ENCODE assay signal across 8 cellular contexts in genomic region chr11:20388096-20389055, GRCh38. TPM values are rescaled to one million over a fixed set of nuclear protein-coding genes. Genes with fewer than 3 reads are reported as not detected.
DNase-seq lines count a peak whose midpoint lies in the region; ATAC-seq and TF ChIP-seq lines count a peak whose summit lies in the region.

No MANE protein-coding gene starts in this region.

- H3K4me1 ChIP-seq in PC-3 (ENCODE audit: insufficient read depth, low read length), result peaks cover 8% of the 10 kb centered on the region
- H3K4me1 ChIP-seq in upper lobe of right lung, result peaks cover 11% of the 10 kb centered on the region

- peak overlapping the region; percentile 92 for H3K4me2 ChIP-seq in PC-3 (ENCODE audit: low read length)

- no peaks in the 10 kb centered on the region for H3F3A ChIP-seq in PC-3 (ENCODE audit: low read length, unreplicated experiment)

- TSS peak; percentile 36 for BruUV-seq in PC-3 (replicated peaks; lab: Mats Ljungman, UMichigan)

- CTCF ChIA-PET in AG04450 (lab: Charles Lee) (interaction anchor here (1.2 to 2.7 kb wide), 3 partner anchors 9 to 221 kb away, joined by 7 to 13 read pairs (median 10); no protein-coding TSS in a partner anchor), PC-3 (lab: Charles Lee) (no interaction called here), HEK293T (lab: Yijun Ruan, JAX) (interaction anchor here (2.1 kb wide), 1 partner anchor 9 kb away, joined by 6 read pairs; no protein-coding TSS in a partner anchor)

- peak overlapping the region; percentile 95 for H3K4me3 ChIP-seq in AG04450 (ENCODE audit: low read depth, low read length)
- H3K4me3 ChIP-seq in PC-3 (ENCODE audit: low read length), result peak overlapping the region; percentile 80
- H3K4me3 ChIP-seq in upper lobe of right lung, result peak overlapping the region; percentile 95

- peak overlapping the region; percentile 94 for H3K9ac ChIP-seq in PC-3 (ENCODE audit: low read length)

- no peaks in the 10 kb centered on the region for H4K20me1 ChIP-seq in PC-3 (ENCODE audit: low read length)

- TF ChIP-seq CTCF in AG04450 (IDR thresholded peaks at IDR 0.05; ENCODE audit: low read depth, low read length), result no peak
- TF ChIP-seq CTCF in GM13977 (IDR thresholded peaks at IDR 0.05; ENCODE audit: extremely low read depth, insufficient read depth, missing control alignments), result no peak
- no peak for TF ChIP-seq CTCF in PC-3 (conservative IDR thresholded peaks at IDR 0.05; ENCODE audit: low read depth, low read length)
- TF ChIP-seq CTCF in upper lobe of right lung (IDR thresholded peaks at IDR 0.05), result no peak

- H3K27me3 ChIP-seq in AG04450 (ENCODE audit: control insufficient read depth, insufficient read depth, low read length) (no peaks in the 10 kb centered on the region), PC-3 (ENCODE audit: low read length) (no peaks in the 10 kb centered on the region), upper lobe of right lung (no peaks in the 10 kb centered on the region)

- POLR2A ChIA-PET in AG04450 (lab: Yijun Ruan, JAX) (interaction anchor here (0.6 kb wide), 1 partner anchor 451 kb away, joined by 5 read pairs; no protein-coding TSS in a partner anchor), PC-3 (lab: Charles Lee; ENCODE audit: unreplicated experiment) (no interaction called here), HEK293T (lab: Yijun Ruan, JAX) (interaction anchor here (0.9 kb wide), 1 partner anchor 8 kb away, joined by 4 read pairs; no protein-coding TSS in a partner anchor)

- no peaks in the 10 kb centered on the region for H3K9me2 ChIP-seq in PC-3 (replicated peaks; ENCODE audit: low read length)

- intact Hi-C loops in PC-3 (cut with micrococcal nuclease) (no loop called here), upper lobe of right lung (cut with DNase I) (no loop called here)

- H3K79me2 ChIP-seq in PC-3 (ENCODE audit: low read length), result peaks cover 28% of the 10 kb centered on the region

- no peaks in the 10 kb centered on the region; the same call in 1 of the 2 replicates for H3K9me3 ChIP-seq in AG04450 (ENCODE audit: control insufficient read depth, insufficient read depth, low read length)
- no peaks in the 10 kb centered on the region for H3K9me3 ChIP-seq in PC-3 (ENCODE audit: low read length)
- no peaks in the 10 kb centered on the region for H3K9me3 ChIP-seq in upper lobe of right lung

- in situ Hi-C loops in GM13977 (cut with MboI; ENCODE audit: low pct_unique_long_range_greater_than_20kb, low sequenced_read_pairs, unreplicated experiment), result loop anchor here (25.0 kb wide), 1 partner anchor 224 kb away; no protein-coding TSS in a partner anchor

- ATAC-seq in HG02973 (IDR thresholded peaks at IDR 0.05; ENCODE audit: unreplicated experiment) (peak; percentile 7), PC-3 (peak; percentile 16), upper lobe of right lung (peak; percentile 5)

- peak overlapping the region; percentile 33 for H3K27ac ChIP-seq in AG04450 (ENCODE audit: low read depth, low read length)
- H3K27ac ChIP-seq in PC-3 (ENCODE audit: low read length), result peak overlapping the region; percentile 68
- H3K27ac ChIP-seq in caudate nucleus (ENCODE audit: low read depth, low read length), result peak overlapping the region; percentile 99
- H3K27ac ChIP-seq in upper lobe of right lung, result peak overlapping the region; percentile 85

- peak overlapping the region; percentile 58 for H2AFZ ChIP-seq in PC-3 (ENCODE audit: low read length)

- peaks cover 10% of the 10 kb centered on the region; the same call in 1 of the 2 replicates for H3K36me3 ChIP-seq in PC-3 (ENCODE audit: low read depth, low read length)
- H3K36me3 ChIP-seq in upper lobe of right lung, result peaks cover 21% of the 10 kb centered on the region

- no peak for DNase-seq in AG04450 (ENCODE audit: low read depth, low spot score)
- peak; percentile 35 for DNase-seq in GM13977 (ENCODE audit: low spot score)
- peak; percentile 23 for DNase-seq in PC-3
- peak in 4 of 61 donors; percentile 33 to 64 (median 60) for DNase-seq in caudate nucleus (lab: John Stamatoyannopoulos, UW)
- DNase-seq in medulla oblongata (ENCODE audit: extremely low spot score), result peak; percentile 48
- DNase-seq in upper lobe of right lung, result no peak
- no peak for DNase-seq in HEK293T (ENCODE audit: extremely low spot score)

TF ChIP-seq in HEK293T, 16 proteins besides CTCF, POLR2A, EP300 and RAD21:
- TF ChIP-seq LEF1 (IDR thresholded peaks at IDR 0.05; ENCODE audit: borderline replicate concordance), result no peak
- TF ChIP-seq FOXM1 (IDR thresholded peaks at IDR 0.05; ENCODE audit: borderline replicate concordance), result no peak
- TF ChIP-seq CTBP1 (IDR thresholded peaks at IDR 0.05; ENCODE audit: borderline replicate concordance), result no peak
- TF ChIP-seq SUZ12 (IDR thresholded peaks at IDR 0.05), result no peak
- no peak for TF ChIP-seq HDGF (IDR thresholded peaks at IDR 0.05; ENCODE audit: borderline replicate concordance)
- TF ChIP-seq, protein P1, sequence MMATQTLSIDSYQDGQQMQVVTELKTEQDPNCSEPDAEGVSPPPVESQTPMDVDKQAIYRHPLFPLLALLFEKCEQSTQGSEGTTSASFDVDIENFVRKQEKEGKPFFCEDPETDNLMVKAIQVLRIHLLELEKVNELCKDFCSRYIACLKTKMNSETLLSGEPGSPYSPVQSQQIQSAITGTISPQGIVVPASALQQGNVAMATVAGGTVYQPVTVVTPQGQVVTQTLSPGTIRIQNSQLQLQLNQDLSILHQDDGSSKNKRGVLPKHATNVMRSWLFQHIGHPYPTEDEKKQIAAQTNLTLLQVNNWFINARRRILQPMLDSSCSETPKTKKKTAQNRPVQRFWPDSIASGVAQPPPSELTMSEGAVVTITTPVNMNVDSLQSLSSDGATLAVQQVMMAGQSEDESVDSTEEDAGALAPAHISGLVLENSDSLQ (IDR thresholded peaks at IDR 0.05), result no peak
- no peak for TF ChIP-seq FOXK2 (IDR thresholded peaks at IDR 0.05)
- no peak for TF ChIP-seq FOXA1 (IDR thresholded peaks at IDR 0.05)
- no peak for TF ChIP-seq L3MBTL2 (conservative IDR thresholded peaks at IDR 0.05)
- no peak for TF ChIP-seq SP1 (IDR thresholded peaks at IDR 0.05)
- no peak for TF ChIP-seq BHLHE40 (IDR thresholded peaks at IDR 0.05; ENCODE audit: borderline replicate concordance)
- TF ChIP-seq ELF4 (IDR thresholded peaks at IDR 0.05), result no peak
- no peak for TF ChIP-seq NFRKB (IDR thresholded peaks at IDR 0.05)
- no peak for TF ChIP-seq ARNT (IDR thresholded peaks at IDR 0.05)
- no peak for TF ChIP-seq ZNF384 (IDR thresholded peaks at IDR 0.05)
- TF ChIP-seq TARDBP (IDR thresholded peaks at IDR 0.05), result no peak

RNA-seq across cellular contexts. Expression of gene PRMT3, which starts 0.9 kb away (rescaled TPM):
- 11.6 and 14.8 TPM in 2 replicates for polyA plus RNA-seq in AG04450 (2011; rRNA removed)
- 4.7 and 10.8 TPM in 2 replicates for polyA minus RNA-seq in AG04450 (2011; rRNA and poly(A)+ RNA removed)
- 43.7 and 50.3 TPM in 2 replicates for total RNA-seq in PC-3 (2014; rRNA removed)
- 10.2 TPM for total RNA-seq in upper lobe of right lung

RNA-seq across cellular contexts. Expression of gene HTATIP2, which starts 24.9 kb away (rescaled TPM):
- 29.2 and 39.8 TPM in 2 replicates for polyA plus RNA-seq in AG04450 (2011; rRNA removed)
- 16.2 and 17.0 TPM in 2 replicates for polyA minus RNA-seq in AG04450 (2011; rRNA and poly(A)+ RNA removed)
- 39.7 and 48.3 TPM in 2 replicates for total RNA-seq in PC-3 (2014; rRNA removed)
- 59.9 TPM for total RNA-seq in upper lobe of right lung

Comparison
In these comparisons a context has a peak if more than half of its experiments do, and no peak if none do; other contexts are left out.
1. DNase-seq: peak in GM13977 (single experiment), PC-3 (single experiment) and medulla oblongata (single experiment); none in AG04450 (single experiment), upper lobe of right lung (single experiment) and HEK293T (single experiment).
2. H3K27ac ChIP-seq: peak in every context shown above with its lines; median percentile 99 in caudate nucleus; 85 in upper lobe of right lung; 68 in PC-3; 33 in AG04450.
3. Peak in every context shown above with its lines, with median percentiles within 50 percentile points of each other: H3K4me3 ChIP-seq and ATAC-seq.